22 cellular contexts compared by ENCODE assay signal in the genomic region with DNA sequence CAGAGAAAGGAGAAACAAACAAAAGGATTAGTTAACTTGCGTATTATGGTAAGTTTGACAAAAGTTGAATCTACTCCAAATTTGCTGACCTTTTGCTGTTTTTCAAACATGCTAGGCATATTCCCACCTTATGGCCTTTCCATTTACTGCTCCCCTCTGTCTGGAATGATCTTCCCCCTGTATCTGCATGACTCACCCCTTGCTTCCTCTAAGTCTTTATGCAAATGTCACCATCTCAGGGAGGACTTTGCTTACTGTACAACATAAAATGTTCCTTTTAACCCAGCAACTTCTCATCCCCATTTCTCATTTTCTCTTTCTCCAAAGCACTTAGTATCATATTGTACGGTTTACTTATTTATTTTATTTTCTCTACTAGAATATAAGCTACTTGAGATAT.
DNase-seq lines count a peak whose midpoint lies in the region; ATAC-seq, FAIRE-seq and TF ChIP-seq lines count a peak whose summit lies in the region.
"Had no signal": no experiment of that assay in that cellular context is flagged by ENCODE, and none has a peak within 500 bp of the region (broad histone marks: within the 10 kb centered on the region; RNA-seq: fewer than 3 reads in every experiment).

No MANE protein-coding gene starts in this region.

- intact Hi-C loops in left ventricle myocardium inferior (cut with micrococcal nuclease): loop anchor here (10.0 kb wide), 1 partner anchor 471 kb away; a partner anchor contains a TSS

- ATAC-seq in HG03469 (IDR thresholded peaks at IDR 0.05; ENCODE audit: unreplicated experiment): no peak
- ATAC-seq: GM23338, K562 had no signal

- H3K4me1 ChIP-seq in left ventricle myocardium inferior: no peaks in the 10 kb centered on the region
- H3K4me1 ChIP-seq: ascending aorta had no signal

- peaks cover 9% of the 10 kb centered on the region for H3K27me3 ChIP-seq in left ventricle myocardium inferior (ENCODE audit: low read depth)
- H3K27me3 ChIP-seq: ascending aorta had no signal

- FAIRE-seq in frontal cortex (lab: Jason Lieb, UNC): no peak
- FAIRE-seq: K562, kidney had no signal

- peak; percentile 77 for DNase-seq in ELR (ENCODE audit: low read depth)
- DNase-seq in OCI-M1 (lab: John Stamatoyannopoulos, UW): peak; percentile 7
- peak; percentile 48 for DNase-seq in choroid plexus epithelial cell (ENCODE audit: low read depth)
- DNase-seq in non-pigmented ciliary epithelial cell (ENCODE audit: low read depth): peak; percentile 10
- DNase-seq in frontal cortex (ENCODE audit: low spot score in 2 of 2): no peak
- DNase-seq in medulla oblongata (ENCODE audit: extremely low spot score): no peak
- no peak for DNase-seq in left ventricle myocardium inferior
- DNase-seq: activated CD4-positive, alpha-beta memory T cell treated with anti-CD3 and anti-CD28 coated beads for 36 hours; activated naive CD4-positive, alpha-beta T cell; Calu3; hippocampal formation; kidney; NCI-H2029 treated with DMSO at 0.1 percent for 48 hours; NCI-H510A treated with DMSO at 0.1 percent for 48 hours; Right ventricle myocardium superior; stimulated activated CD4-positive, alpha-beta T cell treated with anti-CD3 and anti-CD28 coated beads, Interleukin-4, amount 100 ng/mL, for 4 hours; WERI-Rb-1 had no signal

- H3K36me3 ChIP-seq in left ventricle myocardium inferior: no peaks in the 10 kb centered on the region
- H3K36me3 ChIP-seq: ascending aorta, WERI-Rb-1 had no signal

- no peak overlapping the region for H3K4me3 ChIP-seq in choroid plexus epithelial cell (ENCODE audit: low read depth, low read length)
- no peak overlapping the region for H3K4me3 ChIP-seq in left ventricle myocardium inferior
- H3K4me3 ChIP-seq: ascending aorta, GM23338, K562 had no signal

- H3K9me3 ChIP-seq in left ventricle myocardium inferior (replicated peaks): no peaks in the 10 kb centered on the region
- H3K9me3 ChIP-seq: ascending aorta had no signal

- H3K27ac ChIP-seq in left ventricle myocardium inferior (replicated peaks): no peak overlapping the region
- H3K27ac ChIP-seq: ascending aorta, HL-60, WERI-Rb-1 had no signal

- TF ChIP-seq CTCF in choroid plexus epithelial cell (conservative IDR thresholded peaks at IDR 0.05; ENCODE audit: low read depth, low read length): no peak
- TF ChIP-seq CTCF in left ventricle myocardium inferior (IDR thresholded peaks at IDR 0.05; ENCODE audit: borderline replicate concordance): no peak

Comparison
In these comparisons a context has a peak if more than half of its experiments do, and no peak if none do; other contexts are left out.
1. DNase-seq: peak in ELR (single experiment), OCI-M1 (single experiment), choroid plexus epithelial cell (single experiment) and non-pigmented ciliary epithelial cell (single experiment); none in frontal cortex (0 of 2), medulla oblongata (single experiment) and left ventricle myocardium inferior (single experiment).